Comparison of ENCODE assay signal across 8 cellular contexts in genomic region chr6:109095821-109096084, GRCh38. TPM values are rescaled to one million over a fixed set of nuclear protein-coding genes. Genes with fewer than 3 reads are reported as not detected.
A peak's percentile ranks its signal among the peaks of the same experiment; 100 is the strongest.
DNase-seq lines count a peak whose midpoint lies in the region; ATAC-seq, FAIRE-seq and TF ChIP-seq lines count a peak whose summit lies in the region.

No MANE protein-coding gene starts in this region.

- H3T11ph ChIP-seq in H9 (ENCODE audit: low read length): no peak overlapping the region

- H2BK5ac ChIP-seq in H9 (ENCODE audit: insufficient read length, low read length): no peak overlapping the region

- H3K36me3 Mint-ChIP-seq in H9 (ENCODE audit: insufficient read depth in 1 of 3, low read depth in 3 of 3): peaks cover 0 to 4% (median 0%) of the 10 kb centered on the region in 3 experiments; a peak in 1 of 7 replicates

- in situ Hi-C loops in GM13977 (cut with MboI; ENCODE audit: low pct_unique_long_range_greater_than_20kb, low sequenced_read_pairs, unreplicated experiment): no loop called here

- no peak overlapping the region for H2BK20ac ChIP-seq in H9 (ENCODE audit: low read depth, low read length, poor library complexity, severe bottlenecking)

- H2BK12ac ChIP-seq in H9 (ENCODE audit: insufficient read length, low read depth, low read length): no peak overlapping the region

- TF ChIP-seq CTCF in H9 (conservative IDR thresholded peaks at IDR 0.05): no peak
- TF ChIP-seq CTCF in WERI-Rb-1 (IDR thresholded peaks at IDR 0.05; ENCODE audit: low read depth, low read length): no peak
- no peak for TF ChIP-seq CTCF in gastroesophageal sphincter (IDR thresholded peaks at IDR 0.05)
- TF ChIP-seq CTCF in GM13977 (IDR thresholded peaks at IDR 0.05; ENCODE audit: extremely low read depth, insufficient read depth, missing control alignments): no peak

- H3K27ac Mint-ChIP-seq in H9: peak overlapping the region in 2 of 3 experiments; percentile 99 to 100; a peak in 3 of 7 replicates

- H3K27ac ChIP-seq in H9 (ENCODE audit: insufficient read length, low read depth, low read length) (no peak overlapping the region), WERI-Rb-1 (peak overlapping the region; percentile 99), gastroesophageal sphincter (peak overlapping the region; percentile 93 to 100 (median 98)), skeletal muscle tissue (ENCODE audit: low read depth, low read length) (peak overlapping the region; percentile 97)

- WGBS in H9 (ENCODE audit: extremely low coverage, insufficient read length, low lambda C conversion rate): no CpG with 5 or more reads among the region's 8 CpGs
- WGBS in gastroesophageal sphincter (ENCODE audit: low coverage in 1 of 2), 2 donors: 0% methylated on average over 1 to 8 of the region's 8 CpGs

- H3K9me3 ChIP-seq in H9 (ENCODE audit: control insufficient read depth, low read depth, low read length) (no peaks in the 10 kb centered on the region), WERI-Rb-1 (ENCODE audit: severe bottlenecking) (no peaks in the 10 kb centered on the region), gastroesophageal sphincter (no peaks in the 10 kb centered on the region), skeletal muscle tissue (ENCODE audit: control insufficient read depth in 3 of 3, low read length in 3 of 3) (no peaks in the 10 kb centered on the region)

- ATAC-seq in gastroesophageal sphincter: no peak

- H2BK15ac ChIP-seq in H9 (ENCODE audit: low read depth, low read length): no peak overlapping the region

- TF ChIP-seq EP300 in gastroesophageal sphincter (IDR thresholded peaks at IDR 0.05): no peak

- no peak overlapping the region for H3K4ac ChIP-seq in H9 (ENCODE audit: low read depth, low read length)

- H3K36me3 ChIP-seq in WERI-Rb-1 (no peaks in the 10 kb centered on the region; the same call in none of the 2 replicates), gastroesophageal sphincter (peaks cover 0 to 6% of the 10 kb centered on the region in 2 donors), skeletal muscle tissue (ENCODE audit: control insufficient read depth in 3 of 3, insufficient read depth in 3 of 3, low read length in 3 of 3) (no peaks in the 10 kb centered on the region)

- H4K8ac ChIP-seq in H9 (replicated peaks; ENCODE audit: insufficient read length, low read depth, low read length): no peak overlapping the region

- no peak overlapping the region for H4K91ac ChIP-seq in H9 (ENCODE audit: insufficient read length, low read depth, low read length)

- H3K79me2 ChIP-seq in H9 (ENCODE audit: insufficient read depth, low read length): no peaks in the 10 kb centered on the region

- H2AFZ ChIP-seq in H9 (ENCODE audit: low read length): no peak overlapping the region

- H3K18ac ChIP-seq in H9 (ENCODE audit: insufficient read length, low read depth, low read length): no peak overlapping the region

- H2AK5ac ChIP-seq in H9 (ENCODE audit: insufficient read length, low read length): no peak overlapping the region

- peaks cover 25% of the 10 kb centered on the region in 2 experiments for H3K4me1 Mint-ChIP-seq in H9

- H3K9ac ChIP-seq in H9 (ENCODE audit: extremely low read depth, insufficient read length, low read length) (peak overlapping the region; percentile 66), skeletal muscle tissue (ENCODE audit: low read depth in 1 of 3, low read length in 3 of 3) (peak overlapping the region; percentile 71 to 98 (median 96))

- no peaks in the 10 kb centered on the region for H4K20me1 ChIP-seq in H9 (ENCODE audit: control insufficient read depth, insufficient read depth, insufficient read length)

- no peak overlapping the region for H3K14ac ChIP-seq in H9 (ENCODE audit: insufficient read depth, low read length)

- peak overlapping the region; percentile 85 for H3K4me2 ChIP-seq in H9 (ENCODE audit: insufficient read depth, insufficient read length, low read length)

- H3K23ac ChIP-seq in H9 (ENCODE audit: insufficient read length, low read depth, low read length): no peak overlapping the region

- no peaks in the 10 kb centered on the region for H3K27me3 Mint-ChIP-seq in H9 (ENCODE audit: low read depth)

- DNase-seq in H9 (no peak), WERI-Rb-1 (no peak), GM12892 (ENCODE audit: insufficient read length) (no peak), GM13977 (ENCODE audit: low spot score) (no peak), KG1 (lab: John Stamatoyannopoulos, UW) (no peak), NCI-H2171 treated with DMSO at 0.1 percent for 48 hours (lab: John Stamatoyannopoulos, UW) (no peak)

- H4K5ac ChIP-seq in H9 (ENCODE audit: insufficient read length, low read depth, low read length): no peak overlapping the region

- TF ChIP-seq POLR2A in gastroesophageal sphincter (IDR thresholded peaks at IDR 0.05) (no peak), GM12892 (IDR thresholded peaks at IDR 0.05; ENCODE audit: low read depth, low read length) (no peak)

- FAIRE-seq in GM12892 (lab: Jason Lieb, UNC): no peak

- H3K4me3 ChIP-seq in WERI-Rb-1 (ENCODE audit: low read depth, low read length) (peak overlapping the region; percentile 92), gastroesophageal sphincter (peak overlapping the region; percentile 78 to 79), skeletal muscle tissue (ENCODE audit: low read length in 3 of 3) (peak overlapping the region; percentile 80 to 98 (median 95))

- H3K4me3 Mint-ChIP-seq in H9: peak overlapping the region; percentile 82 to 95

- no peaks in the 10 kb centered on the region for H3K79me1 ChIP-seq in H9 (ENCODE audit: insufficient read depth, low read depth, low read length, poor library complexity, severe bottlenecking)

- no peaks in the 10 kb centered on the region for H3K4me1 ChIP-seq in H9 (ENCODE audit: insufficient read depth, low read length)
- peaks cover 0 to 40% (median 0%) of the 10 kb centered on the region in 3 donors for H3K4me1 ChIP-seq in gastroesophageal sphincter
- H3K4me1 ChIP-seq in skeletal muscle tissue (ENCODE audit: control insufficient read depth in 3 of 3, insufficient read depth in 3 of 3, low read length in 3 of 3): peaks cover 8 to 17% (median 12%) of the 10 kb centered on the region in 3 donors

- H2BK120ac ChIP-seq in H9 (ENCODE audit: low read depth, low read length, poor library complexity, severe bottlenecking): no peak overlapping the region

- H3K23me2 ChIP-seq in H9 (ENCODE audit: insufficient read length, low read depth, low read length, poor library complexity, severe bottlenecking): peaks cover 10% of the 10 kb centered on the region

- H3K27me3 ChIP-seq in H9 (ENCODE audit: insufficient read depth, low read length) (no peaks in the 10 kb centered on the region), WERI-Rb-1 (ENCODE audit: insufficient read depth, low read depth, severe bottlenecking) (no peaks in the 10 kb centered on the region), gastroesophageal sphincter (no peaks in the 10 kb centered on the region), skeletal muscle tissue (ENCODE audit: control insufficient read depth in 3 of 3, insufficient read depth in 3 of 3, low read length in 3 of 3) (no peaks in the 10 kb centered on the region)

- H3K56ac ChIP-seq in H9 (ENCODE audit: insufficient read length, low read depth, low read length): no peak overlapping the region

- no peaks in the 10 kb centered on the region; a peak in 1 of 5 replicates for H3K9me3 Mint-ChIP-seq in H9

RNA-seq across cellular contexts. Expression of gene CEP57L1, which starts 0.4 kb away (rescaled TPM):
- total RNA-seq in H9 (2021) (8.3 and 8.4 TPM in 2 replicates), gastroesophageal sphincter (10 to 100 TPM; 11.0 to 30.0 (median 16.3) TPM), skeletal muscle tissue (20.4 TPM)
- polyA plus RNA-seq in GM12892 (2012; ENCODE audit: missing spikeins): 19.9 TPM

RNA-seq across cellular contexts. Expression of gene SESN1, which starts 1.1 kb away (rescaled TPM):
- total RNA-seq in H9 (2021): 16.6 and 17.5 TPM in 2 replicates
- 10 to 100 TPM; 50.8 to 80.5 (median 78.0) TPM for total RNA-seq in gastroesophageal sphincter
- 68.4 TPM for total RNA-seq in skeletal muscle tissue
- 8.2 TPM for polyA plus RNA-seq in GM12892 (2012; ENCODE audit: missing spikeins)
